2 cellular contexts compared by ENCODE assay signal in genomic region chr21:14319805-14320204, GRCh38.
TF ChIP-seq lines count a peak whose summit lies in the region.

No MANE protein-coding gene starts in this region.

TF ChIP-seq in H1, 55 proteins besides CTCF, POLR2A, EP300 and RAD21 (continued from another document):
- no peak for TF ChIP-seq RBBP5 (IDR thresholded peaks at IDR 0.05; ENCODE audit: borderline replicate concordance, low read depth, low read length)

TF ChIP-seq in WTC11, 78 proteins besides CTCF, POLR2A, EP300 and RAD21:
- TF ChIP-seq PRDM15 (CRISPR knock-in tag; IDR thresholded peaks at IDR 0.05) = no peak
- TF ChIP-seq, protein P1, sequence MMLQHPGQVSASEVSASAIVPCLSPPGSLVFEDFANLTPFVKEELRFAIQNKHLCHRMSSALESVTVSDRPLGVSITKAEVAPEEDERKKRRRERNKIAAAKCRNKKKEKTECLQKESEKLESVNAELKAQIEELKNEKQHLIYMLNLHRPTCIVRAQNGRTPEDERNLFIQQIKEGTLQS (CRISPR knock-in tag; conservative IDR thresholded peaks at IDR 0.05) = no peak
- no peak for TF ChIP-seq SMAD4 (CRISPR knock-in tag; IDR thresholded peaks at IDR 0.05)
- no peak for TF ChIP-seq GABPB1 (CRISPR knock-in tag; IDR thresholded peaks at IDR 0.05)
- no peak for TF ChIP-seq FOXJ3 (CRISPR knock-in tag; IDR thresholded peaks at IDR 0.05; ENCODE audit: borderline replicate concordance)
- no peak for TF ChIP-seq HMGXB4 (CRISPR knock-in tag; IDR thresholded peaks at IDR 0.05)
TF ChIP-seq in WTC11: peak in this region for 0.
